In the genomic region with DNA sequence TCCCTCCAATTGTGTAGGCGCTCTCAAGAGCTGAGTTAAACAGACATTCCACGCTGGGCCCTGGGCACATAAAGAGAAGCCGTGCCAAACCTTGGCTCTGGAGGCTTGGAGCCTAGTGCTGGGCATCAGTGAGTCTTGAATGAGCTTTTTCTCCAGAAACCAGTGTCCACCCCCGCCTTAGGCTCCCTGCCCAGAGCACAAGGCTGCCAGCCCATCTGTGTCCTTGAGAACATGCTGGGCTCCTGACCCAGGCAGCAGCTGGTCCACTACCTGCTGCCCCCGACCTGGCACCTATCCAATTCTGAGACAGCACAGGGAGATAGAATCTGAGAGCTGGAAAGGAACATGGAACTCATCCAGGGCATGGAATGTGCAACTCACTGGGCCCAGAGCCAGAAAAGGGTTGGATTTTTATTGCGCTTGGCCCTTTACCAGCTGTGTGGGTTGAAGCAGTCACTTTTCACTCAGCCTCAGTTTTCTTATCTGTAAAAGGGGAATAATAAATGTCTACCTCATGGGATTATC, we compare ENCODE assay signal across 1 cellular context.
TF ChIP-seq lines count a peak whose summit lies in the region.

No MANE protein-coding gene starts in this region.

TF ChIP-seq in IMR-90, 13 proteins besides CTCF, POLR2A, EP300 and RAD21 (continued from another document):
- TF ChIP-seq CHD1 (IDR thresholded peaks at IDR 0.05; ENCODE audit: low read depth, low read length) (no peak), MXI1 (IDR thresholded peaks at IDR 0.05; ENCODE audit: borderline replicate concordance, low read depth, low read length) (no peak)
